Comparison of ENCODE assay signal across 32 cellular contexts in the genomic region with DNA sequence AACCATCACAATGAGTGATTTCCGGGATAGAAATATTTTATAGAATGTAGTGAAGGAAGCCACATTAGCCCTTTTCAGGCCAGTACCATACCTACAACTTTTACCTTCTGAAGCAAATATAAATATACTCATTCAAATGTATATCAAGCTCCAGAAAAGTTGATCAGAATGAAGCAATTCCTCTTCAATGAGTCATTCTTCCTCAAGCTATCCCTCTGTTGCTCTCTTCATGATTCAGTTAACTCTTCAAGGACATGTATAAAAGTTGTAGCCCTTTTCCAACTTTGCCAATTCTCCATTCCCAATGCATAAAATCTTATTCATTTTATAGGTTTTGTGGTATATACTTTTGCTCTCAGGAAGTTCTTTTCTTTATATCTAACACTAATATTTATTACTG.
DNase-seq lines count a peak whose midpoint lies in the region; TF ChIP-seq lines count a peak whose summit lies in the region.
"Had no signal": no experiment of that assay in that cellular context is flagged by ENCODE, and none has a peak within 500 bp of the region (broad histone marks: within the 10 kb centered on the region; RNA-seq: fewer than 3 reads in every experiment).

No MANE protein-coding gene starts in this region.

- no peaks in the 10 kb centered on the region for H3K27me3 ChIP-seq in mesenchymal stem cell (ENCODE audit: control insufficient read depth in 1 of 2, insufficient read depth in 1 of 2, low read length in 2 of 2)
- no peaks in the 10 kb centered on the region for H3K27me3 ChIP-seq in colonic mucosa
- H3K27me3 ChIP-seq in prostate gland (replicated peaks; ENCODE audit: insufficient read depth) = no peaks in the 10 kb centered on the region
- no peaks in the 10 kb centered on the region for H3K27me3 ChIP-seq in mesendoderm (ENCODE audit: insufficient read depth, low read length, poor library complexity)
- H3K27me3 ChIP-seq: heart left ventricle, sigmoid colon had no signal

- H2BK120ac ChIP-seq in mesenchymal stem cell (ENCODE audit: low read depth, low read length) (no peak overlapping the region), mesendoderm (ENCODE audit: low read depth, low read length) (no peak overlapping the region)

- H3K23ac ChIP-seq in mesenchymal stem cell (ENCODE audit: low read length in 2 of 2) (no peak overlapping the region), mesendoderm (ENCODE audit: low read length) (no peak overlapping the region)

- no peak overlapping the region for H3K4me3 ChIP-seq in choroid plexus epithelial cell (ENCODE audit: low read depth, low read length)
- no peak overlapping the region for H3K4me3 ChIP-seq in mesenchymal stem cell (ENCODE audit: insufficient read depth in 1 of 2, low read depth in 1 of 2, low read length in 2 of 2)
- no peak overlapping the region for H3K4me3 ChIP-seq in colonic mucosa
- H3K4me3 ChIP-seq in prostate gland = no peak overlapping the region
- no peak overlapping the region for H3K4me3 ChIP-seq in mesendoderm (ENCODE audit: low read length)
- H3K4me3 ChIP-seq: GM23338, heart left ventricle, sigmoid colon had no signal

- DNase-seq in GM03348 (ENCODE audit: low spot score) = peak; percentile 21
- peak; percentile 48 for DNase-seq in RPMI7951 (ENCODE audit: low read depth)
- peak; percentile 69 for DNase-seq in choroid plexus epithelial cell (ENCODE audit: low read depth)
- DNase-seq in mesenchymal stem cell = peak; percentile 26
- no peak for DNase-seq in NCI-H2227 treated with DMSO at 0.1 percent for 48 hours (lab: John Stamatoyannopoulos, UW)
- no peak for DNase-seq in colonic mucosa
- DNase-seq in prostate gland (ENCODE audit: low spot score) = no peak
- no peak for DNase-seq in mesendoderm
- DNase-seq: activated CD4-positive, alpha-beta T cell treated with anti-CD3 and anti-CD28 coated beads for 36 hours; activated CD8-positive, alpha-beta T cell treated with anti-CD3 and anti-CD28 coated beads for 36 hours; activated naive CD4-positive, alpha-beta T cell treated with anti-CD3 and anti-CD28 coated beads, Interleukin-2, amount 50 U/mL, for 16 hours; C1 segment of cervical spinal cord; caudate nucleus; effector memory CD8-positive, alpha-beta T cell; foreskin melanocyte; GDM1; heart left ventricle; KBM-7; kidney; midbrain; naive B cell; NCI-H1417 treated with DMSO at 0.1 percent for 48 hours; NCI-H2081 treated with DMSO at 0.1 percent for 48 hours; NCI-H345; NCI-H69; SHP77 treated with DMSO at 0.1 percent for 48 hours; sigmoid colon; stimulated activated CD4-positive, alpha-beta T cell treated with anti-CD3 and anti-CD28 coated beads, Interleukin-4, amount 100 ng/mL, for 4 hours; T1000; trophoblast cell had no signal

- H3K9ac ChIP-seq in mesenchymal stem cell (ENCODE audit: low read length) = no peak overlapping the region
- H3K9ac ChIP-seq in colonic mucosa (ENCODE audit: low read depth in 2 of 2, low read length in 2 of 2) = no peak overlapping the region
- H3K9ac ChIP-seq in mesendoderm (ENCODE audit: low read length) = no peak overlapping the region

- H3K79me1 ChIP-seq in mesenchymal stem cell (replicated peaks; ENCODE audit: low read length, poor library complexity, severe bottlenecking) = no peaks in the 10 kb centered on the region
- H3K79me1 ChIP-seq in mesendoderm (ENCODE audit: low read length) = no peaks in the 10 kb centered on the region

- no peaks in the 10 kb centered on the region for H3K79me2 ChIP-seq in mesendoderm (ENCODE audit: control insufficient read depth, insufficient read depth, low read length)

- H2AFZ ChIP-seq in mesenchymal stem cell (ENCODE audit: low read depth, low read length) = no peak overlapping the region
- H2AFZ ChIP-seq: GM23338 had no signal

- no peak overlapping the region for H3K4ac ChIP-seq in mesenchymal stem cell (ENCODE audit: low read depth in 1 of 2, low read length in 2 of 2)
- H3K4ac ChIP-seq in mesendoderm (ENCODE audit: low read depth, low read length) = no peak overlapping the region

- H4K91ac ChIP-seq in mesenchymal stem cell (ENCODE audit: low read length) = no peak overlapping the region

- H3K4me1 ChIP-seq in mesenchymal stem cell (ENCODE audit: control insufficient read depth, insufficient read depth, low read depth, low read length) (peaks cover 2% of the 10 kb centered on the region), colonic mucosa (no peaks in the 10 kb centered on the region), prostate gland (replicated peaks) (no peaks in the 10 kb centered on the region), mesendoderm (ENCODE audit: control insufficient read depth, low read depth, low read length) (no peaks in the 10 kb centered on the region)
- H3K4me1 ChIP-seq: heart left ventricle, sigmoid colon had no signal

- H2BK12ac ChIP-seq in mesenchymal stem cell (ENCODE audit: low read length in 2 of 2) = no peak overlapping the region

- TF ChIP-seq CTCF in choroid plexus epithelial cell (conservative IDR thresholded peaks at IDR 0.05; ENCODE audit: low read depth, low read length) (no peak), colonic mucosa (IDR thresholded peaks at IDR 0.05) (no peak), prostate gland (IDR thresholded peaks at IDR 0.05) (no peak)

- no peak overlapping the region for H3K56ac ChIP-seq in mesendoderm (ENCODE audit: low read length)

- H3K4me2 ChIP-seq in mesenchymal stem cell (ENCODE audit: low read length, poor library complexity, severe bottlenecking) (no peak overlapping the region), mesendoderm (ENCODE audit: low read length) (no peak overlapping the region)
- H3K4me2 ChIP-seq: GM23338 had no signal

- H2BK5ac ChIP-seq in mesenchymal stem cell (ENCODE audit: low read depth, low read length, poor library complexity, severe bottlenecking) (no peak overlapping the region), mesendoderm (ENCODE audit: low read length) (no peak overlapping the region)

- no peak for TF ChIP-seq POLR2A in prostate gland (IDR thresholded peaks at IDR 0.05)

- no peaks in the 10 kb centered on the region for H3K9me3 ChIP-seq in mesenchymal stem cell (ENCODE audit: control insufficient read depth, low read length)
- no peaks in the 10 kb centered on the region for H3K9me3 ChIP-seq in colonic mucosa
- H3K9me3 ChIP-seq in prostate gland = no peaks in the 10 kb centered on the region
- H3K9me3 ChIP-seq: heart left ventricle had no signal

- no CpG with 5 or more reads among the region's 1 CpG for WGBS in mesenchymal stem cell
- 93% methylated on average over 1 of the region's 1 CpG for WGBS in prostate gland
- no CpG with 5 or more reads among the region's 1 CpG for WGBS in mesendoderm (ENCODE audit: extremely low coverage, insufficient coverage, low lambda C conversion rate)

- H4K8ac ChIP-seq in mesenchymal stem cell (ENCODE audit: low read length) (no peak overlapping the region), mesendoderm (ENCODE audit: low read depth, low read length) (no peak overlapping the region)

- no peak overlapping the region for H4K5ac ChIP-seq in mesendoderm (ENCODE audit: low read length)

- no peak overlapping the region for H2AK5ac ChIP-seq in mesenchymal stem cell (ENCODE audit: low read length, severe bottlenecking)
- H2AK5ac ChIP-seq in mesendoderm (ENCODE audit: low read length) = no peak overlapping the region

- H3K14ac ChIP-seq in mesenchymal stem cell (ENCODE audit: low read length in 2 of 2) = no peak overlapping the region

- H3K27ac ChIP-seq in mesenchymal stem cell (ENCODE audit: low read length, poor library complexity, severe bottlenecking) = no peak overlapping the region
- no peak overlapping the region for H3K27ac ChIP-seq in colonic mucosa
- no peak overlapping the region for H3K27ac ChIP-seq in prostate gland
- H3K27ac ChIP-seq in mesendoderm (ENCODE audit: low read depth, low read length) = no peak overlapping the region
- H3K27ac ChIP-seq: heart left ventricle, sigmoid colon, VCaP had no signal

- H3K36me3 ChIP-seq in mesenchymal stem cell (ENCODE audit: control insufficient read depth in 1 of 2, insufficient read depth in 2 of 2, low read depth in 1 of 2, low read length in 2 of 2) = no peaks in the 10 kb centered on the region
- H3K36me3 ChIP-seq in colonic mucosa = no peaks in the 10 kb centered on the region
- no peaks in the 10 kb centered on the region for H3K36me3 ChIP-seq in prostate gland
- no peaks in the 10 kb centered on the region for H3K36me3 ChIP-seq in mesendoderm (ENCODE audit: control insufficient read depth, insufficient read depth, low read length)
- H3K36me3 ChIP-seq: heart left ventricle, sigmoid colon had no signal

- H3K18ac ChIP-seq in mesenchymal stem cell (ENCODE audit: low read depth in 1 of 2, low read length in 2 of 2) = no peak overlapping the region
- no peak overlapping the region for H3K18ac ChIP-seq in mesendoderm (ENCODE audit: low read length)

- H2BK15ac ChIP-seq in mesenchymal stem cell (ENCODE audit: low read depth, poor library complexity, severe bottlenecking) (no peak overlapping the region), mesendoderm (replicated peaks; ENCODE audit: low read depth) (no peak overlapping the region)

- intact Hi-C loops in colonic mucosa (cut with DNase I) (no loop called here), prostate gland (cut with DNase I) (no loop called here)

Comparison
In these comparisons a context has a peak if more than half of its experiments do, and no peak if none do; other contexts are left out.
1. DNase-seq: peak in GM03348 (single experiment), RPMI7951 (single experiment), choroid plexus epithelial cell (single experiment) and mesenchymal stem cell (single experiment); none in NCI-H2227 treated with DMSO at 0.1 percent for 48 hours (single experiment), colonic mucosa (single experiment), prostate gland (single experiment) and mesendoderm (single experiment).